In genomic region chr13:21365574-21365973, GRCh38 we compare ENCODE assay signal across 15 cellular contexts.
DNase-seq lines count a peak whose midpoint lies in the region; ATAC-seq and TF ChIP-seq lines count a peak whose summit lies in the region.
"Had no signal": no experiment of that assay in that cellular context is flagged by ENCODE, and none has a peak within 500 bp of the region (broad histone marks: within the 10 kb centered on the region; RNA-seq: fewer than 3 reads in every experiment).

No MANE protein-coding gene starts in this region.

- H3K4me1 ChIP-seq in neural progenitor cell: no peaks in the 10 kb centered on the region
- H3K4me1 ChIP-seq: ascending aorta; BLaER1 treated with 17β-estradiol and CSF1 and Interleukin-3, amounts not matched to agents 10 nM and 100 nM; foreskin keratinocyte; left ventricle myocardium inferior had no signal

- TF ChIP-seq CTCF in neural progenitor cell (IDR thresholded peaks at IDR 0.05) (no peak), HFFc6 (IDR thresholded peaks at IDR 0.05) (no peak), GM10266 (IDR thresholded peaks at IDR 0.05; ENCODE audit: control insufficient read depth, insufficient read depth, low read depth, missing control alignments) (no peak)

- no peaks in the 10 kb centered on the region for H3K36me3 ChIP-seq in neural progenitor cell
- H3K36me3 ChIP-seq: ascending aorta; BLaER1 treated with 17β-estradiol and CSF1 and Interleukin-3, amounts not matched to agents 10 nM and 100 nM; left ventricle myocardium inferior had no signal

- H3F3A ChIP-seq in neural progenitor cell (ENCODE audit: low read depth): no peaks in the 10 kb centered on the region

- no peak overlapping the region for H3K9ac ChIP-seq in neural progenitor cell
- H3K9ac ChIP-seq: BLaER1 treated with 17β-estradiol and CSF1 and Interleukin-3, amounts not matched to agents 10 nM and 100 nM had no signal

- peak; percentile 10 for DNase-seq in activated CD4-positive, alpha-beta T cell treated with anti-CD3 and anti-CD28 coated beads for 48 hours
- no peak for DNase-seq in activated CD4-positive, alpha-beta T cell treated with anti-CD3 and anti-CD28 coated beads for 4 hours
- DNase-seq in T-cell (peak in 20 of 34 experiments; percentile 2 to 34 (median 10)), neural progenitor cell (ENCODE audit: low spot score) (no peak), HFFc6 (no peak), GM10266 (ENCODE audit: extremely low spot score) (no peak)
- DNase-seq: 8988T, foreskin keratinocyte, left ventricle myocardium inferior, NCI-H1048, NCI-H774 had no signal

- H3K4me3 Mint-ChIP-seq in T-cell (peak overlapping the region in 1 of 3 donors; percentile 12), neural progenitor cell (no peak overlapping the region), HFFc6 (no peak overlapping the region)
- H3K4me3 Mint-ChIP-seq in activated naive CD4-positive, alpha-beta T cell treated with anti-CD3 and anti-CD28 coated beads, Interleukin-2, amount 50 U/mL, for 24 hours: no peak overlapping the region

- POLR2A ChIA-PET in T-cell (lab: Charles Lee): no interaction called here

- H3K27ac Mint-ChIP-seq in T-cell (peak overlapping the region; percentile 70 to 78), neural progenitor cell (peak overlapping the region; percentile 3), HFFc6 (no peak overlapping the region)
- peak overlapping the region; percentile 89 for H3K27ac Mint-ChIP-seq in activated naive CD4-positive, alpha-beta T cell treated with anti-CD3 and anti-CD28 coated beads, Interleukin-2, amount 50 U/mL, for 24 hours

- no peak overlapping the region for H2AFZ ChIP-seq in neural progenitor cell (replicated peaks)

- CTCF ChIA-PET in T-cell (lab: Charles Lee): no interaction called here

- H3K36me3 Mint-ChIP-seq in T-cell (no peaks in the 10 kb centered on the region), neural progenitor cell (no peaks in the 10 kb centered on the region), HFFc6 (ENCODE audit: low read depth) (peaks cover 7% of the 10 kb centered on the region; the same call in 1 of the 2 replicates)
- no peaks in the 10 kb centered on the region for H3K36me3 Mint-ChIP-seq in activated naive CD4-positive, alpha-beta T cell treated with anti-CD3 and anti-CD28 coated beads, Interleukin-2, amount 50 U/mL, for 24 hours

- H3K9me3 ChIP-seq in neural progenitor cell (ENCODE audit: low read depth): no peaks in the 10 kb centered on the region
- H3K9me3 ChIP-seq: ascending aorta had no signal

- H3K27me3 ChIP-seq in neural progenitor cell: no peaks in the 10 kb centered on the region
- H3K27me3 ChIP-seq: ascending aorta; BLaER1 treated with 17β-estradiol and CSF1 and Interleukin-3, amounts not matched to agents 10 nM and 100 nM; foreskin keratinocyte had no signal

- peak; percentile 48 to 74 (median 68) for ATAC-seq in T-cell (replicated peaks in 1 of 4)
- no peak for ATAC-seq in HG03378 (IDR thresholded peaks at IDR 0.05; ENCODE audit: unreplicated experiment)
- ATAC-seq: foreskin keratinocyte had no signal

- H3K4me1 Mint-ChIP-seq in T-cell (peaks cover 15 to 16% (median 16%) of the 10 kb centered on the region in 3 donors), neural progenitor cell (no peaks in the 10 kb centered on the region), HFFc6 (ENCODE audit: low read depth) (no peaks in the 10 kb centered on the region)
- H3K4me1 Mint-ChIP-seq in activated naive CD4-positive, alpha-beta T cell treated with anti-CD3 and anti-CD28 coated beads, Interleukin-2, amount 50 U/mL, for 24 hours: peaks cover 20% of the 10 kb centered on the region

- H3K9me3 Mint-ChIP-seq in T-cell (no peaks in the 10 kb centered on the region), neural progenitor cell (peaks cover 10% of the 10 kb centered on the region), HFFc6 (no peaks in the 10 kb centered on the region; the same call in none of the 2 replicates)
- H3K9me3 Mint-ChIP-seq in activated naive CD4-positive, alpha-beta T cell treated with anti-CD3 and anti-CD28 coated beads, Interleukin-2, amount 50 U/mL, for 24 hours: no peaks in the 10 kb centered on the region

- no peak overlapping the region for H3K4me2 ChIP-seq in neural progenitor cell
- H3K4me2 ChIP-seq: BLaER1 treated with 17β-estradiol and CSF1 and Interleukin-3, amounts not matched to agents 10 nM and 100 nM had no signal

- H4K20me1 ChIP-seq in neural progenitor cell (ENCODE audit: low read depth): no peaks in the 10 kb centered on the region
- H4K20me1 ChIP-seq: BLaER1 treated with 17β-estradiol and CSF1 and Interleukin-3, amounts not matched to agents 10 nM and 100 nM had no signal

- no peaks in the 10 kb centered on the region for H3K79me2 ChIP-seq in neural progenitor cell (ENCODE audit: low read depth)

- no peak overlapping the region for H3K4me3 ChIP-seq in neural progenitor cell
- H3K4me3 ChIP-seq: ascending aorta; BLaER1 treated with 17β-estradiol and CSF1 and Interleukin-3, amounts not matched to agents 10 nM and 100 nM; left ventricle myocardium inferior had no signal

- H3K27me3 Mint-ChIP-seq in T-cell: no peaks in the 10 kb centered on the region
- H3K27me3 Mint-ChIP-seq in activated naive CD4-positive, alpha-beta T cell treated with anti-CD3 and anti-CD28 coated beads, Interleukin-2, amount 50 U/mL, for 24 hours: no peaks in the 10 kb centered on the region
- H3K27me3 Mint-ChIP-seq in neural progenitor cell (ENCODE audit: insufficient read depth, low read depth): no peaks in the 10 kb centered on the region
- H3K27me3 Mint-ChIP-seq in HFFc6 (ENCODE audit: insufficient read depth): peaks cover 5% of the 10 kb centered on the region

- no peak overlapping the region for H3K27ac ChIP-seq in neural progenitor cell
- H3K27ac ChIP-seq: ascending aorta; BLaER1 treated with 17β-estradiol and CSF1 and Interleukin-3, amounts not matched to agents 10 nM and 100 nM; foreskin keratinocyte; left ventricle myocardium inferior had no signal

Comparison
In these comparisons a context has a peak if more than half of its experiments do, and no peak if none do; other contexts are left out.
1. DNase-seq: peak in activated CD4-positive, alpha-beta T cell treated with anti-CD3 and anti-CD28 coated beads for 48 hours (single experiment) and T-cell (20 of 34); none in activated CD4-positive, alpha-beta T cell treated with anti-CD3 and anti-CD28 coated beads for 4 hours (0 of 2), neural progenitor cell (single experiment), HFFc6 (single experiment) and GM10266 (single experiment).